1 cellular context compared by ENCODE assay signal in the genomic region with DNA sequence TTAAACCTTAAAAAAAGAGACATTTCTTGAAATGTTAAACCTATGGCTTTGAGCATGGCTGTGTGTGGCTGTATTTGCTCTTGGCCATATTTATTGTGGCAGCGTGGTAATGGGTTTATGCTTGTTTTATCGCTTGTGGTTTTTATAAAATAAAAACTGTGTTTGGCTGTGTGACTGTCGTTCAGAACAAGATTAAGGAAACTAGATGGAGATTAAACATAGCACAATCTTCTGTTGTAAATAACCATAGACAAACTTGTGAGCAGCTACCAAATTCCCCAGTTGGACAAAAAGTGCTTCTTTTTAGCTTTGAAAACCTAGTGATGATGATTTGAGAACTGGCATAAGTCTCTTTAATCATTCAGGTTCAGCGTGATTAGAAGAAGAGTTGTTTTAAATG.
TF ChIP-seq lines count a peak whose summit lies in the region.

No MANE protein-coding gene starts in this region.

TF ChIP-seq in WTC11, 78 proteins besides CTCF, POLR2A, EP300 and RAD21:
- TF ChIP-seq, protein P1, sequence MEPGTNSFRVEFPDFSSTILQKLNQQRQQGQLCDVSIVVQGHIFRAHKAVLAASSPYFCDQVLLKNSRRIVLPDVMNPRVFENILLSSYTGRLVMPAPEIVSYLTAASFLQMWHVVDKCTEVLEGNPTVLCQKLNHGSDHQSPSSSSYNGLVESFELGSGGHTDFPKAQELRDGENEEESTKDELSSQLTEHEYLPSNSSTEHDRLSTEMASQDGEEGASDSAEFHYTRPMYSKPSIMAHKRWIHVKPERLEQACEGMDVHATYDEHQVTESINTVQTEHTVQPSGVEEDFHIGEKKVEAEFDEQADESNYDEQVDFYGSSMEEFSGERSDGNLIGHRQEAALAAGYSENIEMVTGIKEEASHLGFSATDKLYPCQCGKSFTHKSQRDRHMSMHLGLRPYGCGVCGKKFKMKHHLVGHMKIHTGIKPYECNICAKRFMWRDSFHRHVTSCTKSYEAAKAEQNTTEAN (CRISPR knock-in tag; IDR thresholded peaks at IDR 0.05): no peak
- TF ChIP-seq EMX1 (CRISPR knock-in tag; IDR thresholded peaks at IDR 0.05) (no peak), SMAD3 (CRISPR knock-in tag; IDR thresholded peaks at IDR 0.05; ENCODE audit: borderline replicate concordance) (no peak), KAT7 (CRISPR knock-in tag; IDR thresholded peaks at IDR 0.05; ENCODE audit: borderline replicate concordance) (no peak), SOX15 (CRISPR knock-in tag; IDR thresholded peaks at IDR 0.05) (no peak), E2F5 (CRISPR knock-in tag; IDR thresholded peaks at IDR 0.05) (no peak), ZNF671 (CRISPR knock-in tag; IDR thresholded peaks at IDR 0.05) (no peak), ERG (CRISPR knock-in tag; IDR thresholded peaks at IDR 0.05) (no peak), MYBL2 (CRISPR knock-in tag; IDR thresholded peaks at IDR 0.05) (no peak), ZMAT4 (CRISPR knock-in tag; IDR thresholded peaks at IDR 0.05) (no peak), ETV6 (CRISPR knock-in tag; IDR thresholded peaks at IDR 0.05) (no peak), NR3C1 (CRISPR knock-in tag; conservative IDR thresholded peaks at IDR 0.05; ENCODE audit: low read depth) (no peak), NFYB (CRISPR knock-in tag; conservative IDR thresholded peaks at IDR 0.05; ENCODE audit: low read depth) (no peak), CREB1 (CRISPR knock-in tag; IDR thresholded peaks at IDR 0.05) (no peak), PRRX2 (CRISPR knock-in tag; IDR thresholded peaks at IDR 0.05) (no peak), CREM (CRISPR knock-in tag; IDR thresholded peaks at IDR 0.05) (no peak), GABPB1 (CRISPR knock-in tag; IDR thresholded peaks at IDR 0.05) (no peak), ZSCAN18 (CRISPR knock-in tag; IDR thresholded peaks at IDR 0.05) (no peak)
- TF ChIP-seq, protein P2, sequence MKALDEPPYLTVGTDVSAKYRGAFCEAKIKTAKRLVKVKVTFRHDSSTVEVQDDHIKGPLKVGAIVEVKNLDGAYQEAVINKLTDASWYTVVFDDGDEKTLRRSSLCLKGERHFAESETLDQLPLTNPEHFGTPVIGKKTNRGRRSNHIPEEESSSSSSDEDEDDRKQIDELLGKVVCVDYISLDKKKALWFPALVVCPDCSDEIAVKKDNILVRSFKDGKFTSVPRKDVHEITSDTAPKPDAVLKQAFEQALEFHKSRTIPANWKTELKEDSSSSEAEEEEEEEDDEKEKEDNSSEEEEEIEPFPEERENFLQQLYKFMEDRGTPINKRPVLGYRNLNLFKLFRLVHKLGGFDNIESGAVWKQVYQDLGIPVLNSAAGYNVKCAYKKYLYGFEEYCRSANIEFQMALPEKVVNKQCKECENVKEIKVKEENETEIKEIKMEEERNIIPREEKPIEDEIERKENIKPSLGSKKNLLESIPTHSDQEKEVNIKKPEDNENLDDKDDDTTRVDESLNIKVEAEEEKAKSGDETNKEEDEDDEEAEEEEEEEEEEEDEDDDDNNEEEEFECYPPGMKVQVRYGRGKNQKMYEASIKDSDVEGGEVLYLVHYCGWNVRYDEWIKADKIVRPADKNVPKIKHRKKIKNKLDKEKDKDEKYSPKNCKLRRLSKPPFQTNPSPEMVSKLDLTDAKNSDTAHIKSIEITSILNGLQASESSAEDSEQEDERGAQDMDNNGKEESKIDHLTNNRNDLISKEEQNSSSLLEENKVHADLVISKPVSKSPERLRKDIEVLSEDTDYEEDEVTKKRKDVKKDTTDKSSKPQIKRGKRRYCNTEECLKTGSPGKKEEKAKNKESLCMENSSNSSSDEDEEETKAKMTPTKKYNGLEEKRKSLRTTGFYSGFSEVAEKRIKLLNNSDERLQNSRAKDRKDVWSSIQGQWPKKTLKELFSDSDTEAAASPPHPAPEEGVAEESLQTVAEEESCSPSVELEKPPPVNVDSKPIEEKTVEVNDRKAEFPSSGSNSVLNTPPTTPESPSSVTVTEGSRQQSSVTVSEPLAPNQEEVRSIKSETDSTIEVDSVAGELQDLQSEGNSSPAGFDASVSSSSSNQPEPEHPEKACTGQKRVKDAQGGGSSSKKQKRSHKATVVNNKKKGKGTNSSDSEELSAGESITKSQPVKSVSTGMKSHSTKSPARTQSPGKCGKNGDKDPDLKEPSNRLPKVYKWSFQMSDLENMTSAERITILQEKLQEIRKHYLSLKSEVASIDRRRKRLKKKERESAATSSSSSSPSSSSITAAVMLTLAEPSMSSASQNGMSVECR (CRISPR knock-in tag; IDR thresholded peaks at IDR 0.05; ENCODE audit: borderline replicate concordance): no peak
